ENCODE assay signal across 12 cellular contexts in genomic region chr6:6912841-6913240, GRCh38.
"Had no signal": no experiment of that assay in that cellular context is flagged by ENCODE, and none has a peak within 500 bp of the region (broad histone marks: within the 10 kb centered on the region; RNA-seq: fewer than 3 reads in every experiment).

No MANE protein-coding gene starts in this region.

- ATAC-seq: foreskin keratinocyte; heart right ventricle; pancreas; stimulated activated effector memory CD8-positive, alpha-beta T cell treated with anti-CD3 and anti-CD28 coated beads, Interleukin-12 subunit alpha, Interleukin-12 subunit beta, amount 100 ng/mL, for 72 hours had no signal

- H3K4me3 ChIP-seq: coronary artery, heart right ventricle, lung, pancreas had no signal

- DNase-seq: activated CD4-positive, CD25-positive, alpha-beta regulatory T cell treated with anti-CD3 and anti-CD28 coated beads, Interleukin-2, amount 50 U/mL, for 72 hours; activated naive CD8-positive, alpha-beta T cell treated with anti-CD3 and anti-CD28 coated beads for 36 hours; amygdala; brain microvascular endothelial cell; effector CD8-positive, alpha-beta T cell; foreskin keratinocyte; heart right ventricle; pancreas; stimulated activated CD4-positive, alpha-beta T cell treated with anti-CD3 and anti-CD28 coated beads, Interleukin-2, amount 100 ng/mL, for 24 hours had no signal

- H3K27me3 ChIP-seq: brain microvascular endothelial cell, foreskin keratinocyte, heart right ventricle, pancreas had no signal

- H3K36me3 ChIP-seq: brain microvascular endothelial cell, heart right ventricle, pancreas had no signal

- H3K27ac ChIP-seq: brain microvascular endothelial cell, coronary artery, foreskin keratinocyte, heart right ventricle, pancreas had no signal

- H3K9me3 ChIP-seq: heart right ventricle, pancreas had no signal
